ENCODE assay signal across 8 cellular contexts in the genomic region with DNA sequence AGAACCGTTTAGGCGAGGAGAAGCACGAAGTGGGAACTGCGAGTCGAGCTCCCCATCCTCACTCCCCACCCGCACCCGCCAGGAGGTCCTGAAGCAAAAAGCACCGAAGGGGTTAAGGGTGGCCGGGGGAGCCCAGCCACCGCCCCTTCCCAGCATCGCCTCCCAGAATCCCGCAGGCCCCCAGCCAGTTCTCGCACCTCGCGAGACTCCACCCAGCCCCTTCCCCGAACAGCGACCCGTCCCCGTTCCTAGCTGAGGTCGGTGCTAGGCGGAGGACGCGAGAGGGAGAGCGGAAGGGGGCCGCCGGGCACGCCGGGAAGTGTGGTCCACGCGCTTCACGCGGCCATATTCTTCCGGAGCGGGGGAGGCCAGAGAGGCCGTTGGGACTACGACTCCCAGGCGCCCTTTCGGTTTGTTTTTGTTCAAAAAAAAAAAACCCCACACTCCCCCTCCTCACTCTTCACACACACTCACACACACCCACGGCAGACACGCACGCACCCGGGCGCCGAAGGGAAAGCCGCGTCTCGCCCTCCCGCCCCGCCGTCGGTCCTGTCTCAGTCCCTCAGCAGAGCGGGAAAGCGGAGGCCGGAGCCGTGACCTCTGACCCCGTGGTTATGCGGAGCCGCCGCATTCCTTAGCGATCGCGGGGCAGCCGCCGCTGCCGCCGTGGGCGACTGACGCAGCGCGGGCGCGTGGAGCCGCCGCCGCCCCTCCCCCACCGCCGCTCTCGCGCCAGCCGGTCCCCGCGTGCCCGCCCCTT. TPM values are rescaled to one million over a fixed set of nuclear protein-coding genes. Genes with fewer than 3 reads are reported as not detected.
A peak's percentile ranks its signal among the peaks of the same experiment; 100 is the strongest.
DNase-seq lines count a peak whose midpoint lies in the region; ATAC-seq and TF ChIP-seq lines count a peak whose summit lies in the region.

ASXL1 (plus strand) TSS at position 463 of the 763 bp plus-strand sequence. CDS start 445 bp downstream, outside the sequence.

- H3K27me3 ChIP-seq in BJ (ENCODE audit: control insufficient read depth, insufficient read depth, low read length) = no peaks in the 10 kb centered on the region

- peak within 1 kb of the TSS; percentile 100 for H3K27ac Mint-ChIP-seq in activated CD4-positive, alpha-beta T cell treated with anti-CD3 and anti-CD28 coated beads, Interleukin-2, amount 10 ng/mL, durations not matched to agents 24 days and 14 days

- intact Hi-C loops in activated CD4-positive, alpha-beta T cell treated with anti-CD3 and anti-CD28 coated beads, Interleukin-2, amount 10 ng/mL, durations not matched to agents 24 days and 14 days (cut with micrococcal nuclease) = loop anchor here (1.0 to 5.0 kb wide), 6 partner anchors 36 to 249 kb away; partner anchors contain the start of genes PLAGL2, POFUT1 and TM9SF4
- intact Hi-C loops in left colon (cut with DNase I, micrococcal nuclease) = loop anchor here in 1 of 2 donors (10.0 kb wide), 1 partner anchor 127 kb away; no protein-coding TSS in a partner anchor

- TF ChIP-seq CTCF in BJ (IDR thresholded peaks at IDR 0.05; ENCODE audit: insufficient read depth, low read depth, low read length) (no peak), coronary artery (IDR thresholded peaks at IDR 0.05) (no peak)

- ATAC-seq in HG03460 (IDR thresholded peaks at IDR 0.05; ENCODE audit: unreplicated experiment) (peak; percentile 73), left colon (peak; percentile 90)

- H3K36me3 Mint-ChIP-seq in activated CD4-positive, alpha-beta T cell treated with anti-CD3 and anti-CD28 coated beads, Interleukin-2, amount 10 ng/mL, durations not matched to agents 24 days and 14 days (ENCODE audit: low read depth) = peaks cover 27% of the 10 kb centered on the region

- H3K27me3 Mint-ChIP-seq in activated CD4-positive, alpha-beta T cell treated with anti-CD3 and anti-CD28 coated beads, Interleukin-2, amount 10 ng/mL, durations not matched to agents 24 days and 14 days = no peaks in the 10 kb centered on the region

- H3K4me3 ChIP-seq in BJ (ENCODE audit: low read depth, low read length) = peak within 1 kb of the TSS; percentile 95
- peak within 1 kb of the TSS; percentile 86 for H3K4me3 ChIP-seq in coronary artery

- peak within 1 kb of the TSS; percentile 90 for H3K4me3 Mint-ChIP-seq in activated CD4-positive, alpha-beta T cell treated with anti-CD3 and anti-CD28 coated beads, Interleukin-2, amount 10 ng/mL, durations not matched to agents 24 days and 14 days

- CTCF ChIA-PET in BJ (lab: Yijun Ruan, JAX) = interaction anchor here (1.7 kb wide), 1 partner anchor 127 kb away, joined by 3 read pairs; no protein-coding TSS in a partner anchor

- POLR2A ChIA-PET in BJ (lab: Charles Lee) = no interaction called here

- H3K9me3 Mint-ChIP-seq in activated CD4-positive, alpha-beta T cell treated with anti-CD3 and anti-CD28 coated beads, Interleukin-2, amount 10 ng/mL, durations not matched to agents 24 days and 14 days = no peaks in the 10 kb centered on the region

- DNase-seq in BJ (ENCODE audit: low read depth) (peak; percentile 69), GM19240 (ENCODE audit: insufficient read length, low spot score) (peak; percentile 82), NCI-H526 treated with DMSO at 0.1 percent for 48 hours (lab: John Stamatoyannopoulos, UW) (peak; percentile 99), coronary artery (ENCODE audit: low spot score) (peak; percentile 97), left colon (peak; percentile 95 to 97)
- peak; percentile 99 for DNase-seq in activated CD4-positive, alpha-beta T cell treated with anti-CD3 and anti-CD28 coated beads, Interleukin-2, amount 10 ng/mL, durations not matched to agents 24 days and 14 days
- DNase-seq in stimulated activated CD4-positive, alpha-beta T cell treated with anti-CD3 and anti-CD28 coated beads, Interleukin-1b, Interleukin-23, amount 100 ng/mL, for 48 hours = peak; percentile 98

- H3K4me1 Mint-ChIP-seq in activated CD4-positive, alpha-beta T cell treated with anti-CD3 and anti-CD28 coated beads, Interleukin-2, amount 10 ng/mL, durations not matched to agents 24 days and 14 days = peaks cover 53% of the 10 kb centered on the region

- no peaks in the 10 kb centered on the region for H3K36me3 ChIP-seq in BJ (ENCODE audit: control insufficient read depth, insufficient read depth, low read length)

- H3K27ac ChIP-seq in coronary artery = peak within 1 kb of the TSS; percentile 95 to 96

RNA-seq across cellular contexts. Expression of gene ASXL1, which starts in this region (rescaled TPM):
- polyA plus RNA-seq in BJ (2011; rRNA removed) = 31.6 and 40.8 TPM in 2 replicates
- 57.6 and 64.2 TPM in 2 replicates for polyA minus RNA-seq in BJ (2011; rRNA and poly(A)+ RNA removed)
- total RNA-seq in activated CD4-positive, alpha-beta T cell treated with anti-CD3 and anti-CD28 coated beads, Interleukin-2, amount 10 ng/mL, durations not matched to agents 24 days and 14 days = 126 and 142 TPM in 2 replicates
- 10 to 100 TPM; 39.9 to 42.5 TPM for total RNA-seq in left colon

Comparison
In these comparisons a context has a peak if more than half of its experiments do, and no peak if none do; other contexts are left out.
1. Peak in every context shown above with its lines: DNase-seq, ATAC-seq, H3K4me3 ChIP-seq and H3K27ac ChIP-seq.